27 cellular contexts compared by ENCODE assay signal in genomic region chr3:52877085-52877484, GRCh38. TPM values are rescaled to one million over a fixed set of nuclear protein-coding genes. Genes with fewer than 3 reads are reported as not detected.
DNase-seq lines count a peak whose midpoint lies in the region; ATAC-seq and TF ChIP-seq lines count a peak whose summit lies in the region.
"Had no signal": no experiment of that assay in that cellular context is flagged by ENCODE, and none has a peak within 500 bp of the region (broad histone marks: within the 10 kb centered on the region; RNA-seq: fewer than 3 reads in every experiment).

No MANE protein-coding gene starts in this region.

- H3K27me3 ChIP-seq in neutrophil: no peaks in the 10 kb centered on the region
- H3K27me3 ChIP-seq in naive thymus-derived CD4-positive, alpha-beta T cell (ENCODE audit: control insufficient read depth in 2 of 2, insufficient read depth in 2 of 2, low read length in 2 of 2): no peaks in the 10 kb centered on the region
- H3K27me3 ChIP-seq: BE2C, BLaER1 had no signal

- H3K9me3 Mint-ChIP-seq in stimulated activated naive B cell treated with anti-CD40 and anti-IgM and Interleukin-4, amounts not matched to agents 10 μg/mL and 1 μg/mL and 100 μg/mL, for 72 hours: no peaks in the 10 kb centered on the region
- no peaks in the 10 kb centered on the region for H3K9me3 Mint-ChIP-seq in naive thymus-derived CD4-positive, alpha-beta T cell
- H3K9me3 Mint-ChIP-seq: CD14-positive monocyte; CD4-positive, alpha-beta memory T cell; CD4-positive, CD25-positive, alpha-beta regulatory T cell; CD8-positive, alpha-beta memory T cell had no signal

- H3K27ac Mint-ChIP-seq in stimulated activated naive B cell treated with anti-CD40 and anti-IgM and Interleukin-4, amounts not matched to agents 10 μg/mL and 1 μg/mL and 100 μg/mL, for 72 hours: no peak overlapping the region
- no peak overlapping the region for H3K27ac Mint-ChIP-seq in naive thymus-derived CD4-positive, alpha-beta T cell

- H3K36me3 ChIP-seq in neutrophil: peaks cover 16% of the 10 kb centered on the region
- no peaks in the 10 kb centered on the region for H3K36me3 ChIP-seq in naive thymus-derived CD4-positive, alpha-beta T cell (ENCODE audit: control insufficient read depth in 2 of 3, insufficient read depth in 3 of 3, low read length in 3 of 3)
- H3K36me3 ChIP-seq: BE2C had no signal

- no peaks in the 10 kb centered on the region for H3K27me3 Mint-ChIP-seq in stimulated activated naive B cell treated with anti-CD40 and anti-IgM and Interleukin-4, amounts not matched to agents 10 μg/mL and 1 μg/mL and 100 μg/mL, for 72 hours
- H3K27me3 Mint-ChIP-seq in naive thymus-derived CD4-positive, alpha-beta T cell: no peaks in the 10 kb centered on the region
- H3K27me3 Mint-ChIP-seq: CD4-positive, alpha-beta memory T cell; CD4-positive, CD25-positive, alpha-beta regulatory T cell; CD8-positive, alpha-beta memory T cell had no signal

- H3K4me1 Mint-ChIP-seq in stimulated activated naive B cell treated with anti-CD40 and anti-IgM and Interleukin-4, amounts not matched to agents 10 μg/mL and 1 μg/mL and 100 μg/mL, for 72 hours: peaks cover 15 to 40% of the 10 kb centered on the region in 2 donors
- H3K4me1 Mint-ChIP-seq in naive thymus-derived CD4-positive, alpha-beta T cell: peaks cover 20 to 39% (median 33%) of the 10 kb centered on the region in 7 donors

- no peaks in the 10 kb centered on the region for H3K9me3 ChIP-seq in neutrophil
- no peaks in the 10 kb centered on the region for H3K9me3 ChIP-seq in naive thymus-derived CD4-positive, alpha-beta T cell (ENCODE audit: control insufficient read depth in 2 of 3, low read length in 3 of 3)
- H3K9me3 ChIP-seq: BE2C, BLaER1 had no signal

- H3K4me1 ChIP-seq in neutrophil (ENCODE audit: control insufficient read depth in 1 of 2, insufficient read depth in 1 of 2, low read depth in 1 of 2, low read length in 1 of 2): peaks cover 27 to 54% of the 10 kb centered on the region in 2 experiments
- H3K4me1 ChIP-seq in naive thymus-derived CD4-positive, alpha-beta T cell (ENCODE audit: control insufficient read depth in 2 of 2, insufficient read depth in 2 of 2, low read length in 2 of 2): peaks cover 0 to 3% of the 10 kb centered on the region in 2 donors
- H3K4me1 ChIP-seq: BE2C had no signal

- DNase-seq in left lobe of liver (ENCODE audit: low spot score): no peak
- DNase-seq in stimulated activated naive B cell treated with anti-CD40 and anti-IgM and Interleukin-4, amounts not matched to agents 10 μg/mL and 1 μg/mL and 100 μg/mL, for 72 hours: no peak
- DNase-seq in naive thymus-derived CD4-positive, alpha-beta T cell: no peak
- DNase-seq: 8988T; ACHN; BE2C; C1 segment of cervical spinal cord; CD4-positive, alpha-beta memory T cell; CD4-positive, CD25-positive, alpha-beta regulatory T cell; CD8-positive, alpha-beta memory T cell; COR-L47; DMS 273 treated with DMSO at 0.1 percent for 48 hours; DMS153; DMS53; DMS79; DND-41; EL; GDM1 had no signal

- no peak overlapping the region for H3K4me3 ChIP-seq in neutrophil (ENCODE audit: low read depth in 1 of 2, low read length in 1 of 2)
- no peak overlapping the region for H3K4me3 ChIP-seq in naive thymus-derived CD4-positive, alpha-beta T cell (ENCODE audit: low read length)
- H3K4me3 ChIP-seq: BLaER1, GM12878 had no signal

- intact Hi-C loops in naive thymus-derived CD4-positive, alpha-beta T cell (cut with micrococcal nuclease): no loop called here

- H3K36me3 Mint-ChIP-seq in stimulated activated naive B cell treated with anti-CD40 and anti-IgM and Interleukin-4, amounts not matched to agents 10 μg/mL and 1 μg/mL and 100 μg/mL, for 72 hours: peaks cover 6 to 17% of the 10 kb centered on the region in 2 donors
- peaks cover 0 to 12% (median 2%) of the 10 kb centered on the region in 5 donors for H3K36me3 Mint-ChIP-seq in naive thymus-derived CD4-positive, alpha-beta T cell

- peak overlapping the region; percentile 59 for H3K27ac ChIP-seq in neutrophil
- no peak overlapping the region for H3K27ac ChIP-seq in naive thymus-derived CD4-positive, alpha-beta T cell (ENCODE audit: low read depth, low read length)
- H3K27ac ChIP-seq: BLaER1 had no signal

- H3K4me3 Mint-ChIP-seq in stimulated activated naive B cell treated with anti-CD40 and anti-IgM and Interleukin-4, amounts not matched to agents 10 μg/mL and 1 μg/mL and 100 μg/mL, for 72 hours: no peak overlapping the region
- no peak overlapping the region for H3K4me3 Mint-ChIP-seq in naive thymus-derived CD4-positive, alpha-beta T cell
- H3K4me3 Mint-ChIP-seq: CD14-positive monocyte; CD8-positive, alpha-beta memory T cell had no signal

- CTCF ChIA-PET in naive thymus-derived CD4-positive, alpha-beta T cell (lab: Charles Lee): no interaction called here

- POLR2A ChIA-PET in naive thymus-derived CD4-positive, alpha-beta T cell (lab: Charles Lee): no interaction called here

- TF ChIP-seq CTCF in neutrophil (IDR thresholded peaks at IDR 0.05): no peak

- ATAC-seq in left lobe of liver (peak; percentile 17), HG03457 (IDR thresholded peaks at IDR 0.05; ENCODE audit: unreplicated experiment) (no peak)
- no peak for ATAC-seq in stimulated activated naive B cell treated with anti-CD40 and anti-IgM and Interleukin-4, amounts not matched to agents 10 μg/mL and 1 μg/mL and 100 μg/mL, for 72 hours (replicated peaks)
- no peak for ATAC-seq in naive thymus-derived CD4-positive, alpha-beta T cell
- ATAC-seq: GM12878 had no signal

RNA-seq across cellular contexts. Expression of gene STIMATE, which starts 20.3 kb away (rescaled TPM):
- total RNA-seq in left lobe of liver: 36.4 TPM
- total RNA-seq in naive thymus-derived CD4-positive, alpha-beta T cell: 10 to 100 TPM; 21.1 to 44.9 (median 34.5) TPM
- polyA plus RNA-seq in naive thymus-derived CD4-positive, alpha-beta T cell: 1 to 10 TPM; 3.0 to 4.7 TPM

RNA-seq across cellular contexts. Expression of gene MUSTN1, which starts 42.3 kb away (rescaled TPM):
- total RNA-seq in left lobe of liver: 0.38 TPM
- total RNA-seq in naive thymus-derived CD4-positive, alpha-beta T cell: 10 to 100 TPM in 1 of 5 experiments, 1 to 10 TPM in 3, under 1 TPM in 1; 0.76 to 10.0 (median 2.6) TPM
- not detected for polyA plus RNA-seq in naive thymus-derived CD4-positive, alpha-beta T cell
- total RNA-seq: A673, Daoy, G401 had no signal
- polyA plus RNA-seq: AG04450; CD4-positive, alpha-beta memory T cell; CD8-positive, alpha-beta memory T cell had no signal

RNA-seq across cellular contexts. Expression of gene ITIH4, which starts 46.6 kb away (rescaled TPM):
- 4,358 TPM for total RNA-seq in left lobe of liver
- total RNA-seq in naive thymus-derived CD4-positive, alpha-beta T cell: 10 to 100 TPM; 13.3 to 37.6 (median 34.1) TPM
- 1 to 10 TPM in 1 of 2 donors, under 1 TPM in 1; 0.08 to 1.1 TPM for polyA plus RNA-seq in naive thymus-derived CD4-positive, alpha-beta T cell
- polyA plus RNA-seq: CD8-positive, alpha-beta memory T cell had no signal

Comparison
In these comparisons a context has a peak if more than half of its experiments do, and no peak if none do; other contexts are left out.
1. RNA of gene ITIH4, which starts 46.6 kb away (total RNA-seq): 4,358 TPM in left lobe of liver (single experiment); 13.3 to 37.6 TPM in naive thymus-derived CD4-positive, alpha-beta T cell; every median in the first group is over 100 times any median in the second.